Comparison of ENCODE assay signal across 25 cellular contexts in the genomic region with DNA sequence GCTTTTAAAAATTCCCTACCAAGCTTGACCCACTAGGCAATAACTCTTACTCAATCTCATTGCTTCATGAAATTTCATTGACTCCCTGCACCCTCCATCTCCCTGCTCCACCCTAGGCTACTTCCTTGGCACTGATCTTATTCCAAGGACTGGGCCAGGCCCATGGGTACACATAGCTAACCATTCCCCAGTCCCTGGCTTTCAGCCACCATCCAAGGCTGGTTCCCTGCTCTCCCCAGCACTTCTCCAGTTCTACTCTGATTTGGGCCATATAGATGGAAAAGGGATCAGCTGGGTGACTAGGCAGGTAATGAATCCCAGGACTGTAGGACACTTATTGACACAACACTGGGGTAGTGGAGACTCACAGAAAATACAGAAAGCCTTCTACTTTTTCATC.
"Had no signal": no experiment of that assay in that cellular context is flagged by ENCODE, and none has a peak within 500 bp of the region (broad histone marks: within the 10 kb centered on the region; RNA-seq: fewer than 3 reads in every experiment).

No MANE protein-coding gene starts in this region.

- H3K36me3 Mint-ChIP-seq: activated naive CD4-positive, alpha-beta T cell treated with anti-CD3 and anti-CD28 coated beads, Interleukin-2, amount 50 U/mL, for 72 hours; naive B cell had no signal

- DNase-seq: activated CD4-positive, alpha-beta T cell treated with anti-CD3 and anti-CD28 coated beads, Interleukin-2, amount 10 ng/mL, durations not matched to agents 24 days and 14 days; activated CD4-positive, CD25-positive, alpha-beta regulatory T cell treated with anti-CD3 and anti-CD28 coated beads, Interleukin-2, amount 50 U/mL, for 72 hours; activated CD8-positive, alpha-beta T cell treated with anti-CD3 and anti-CD28 coated beads for 36 hours; activated naive CD4-positive, alpha-beta T cell; activated T-cell treated with anti-CD3 and anti-CD28 coated beads, Interleukin-2, amount 50 U/mL, for 4 hours; effector memory CD4-positive, alpha-beta T cell; foreskin fibroblast; head of caudate nucleus; hypothalamus; left ventricle myocardium superior; mammary epithelial cell; naive B cell; nucleus accumbens; pancreas; retina; SK-N-SH; stimulated activated naive CD4-positive, alpha-beta T cell; SW 1271; tibial artery had no signal

- H3K9me3 ChIP-seq: pancreas, prostate gland, SK-N-SH, suprapubic skin, tibial artery had no signal

- H3K4me2 ChIP-seq: SK-N-SH had no signal

- H3K4me1 ChIP-seq: pancreas, prostate gland, suprapubic skin, tibial artery had no signal

- H3K9ac ChIP-seq: SK-N-SH had no signal

- H3K4me1 Mint-ChIP-seq: activated CD4-positive, alpha-beta T cell treated with anti-CD3 and anti-CD28 coated beads, Interleukin-2, amount 10 ng/mL, durations not matched to agents 24 days and 14 days; naive B cell; neural crest cell had no signal

- H3K27ac Mint-ChIP-seq: activated CD4-positive, alpha-beta T cell treated with anti-CD3 and anti-CD28 coated beads, Interleukin-2, amount 10 ng/mL, durations not matched to agents 24 days and 14 days; activated naive CD4-positive, alpha-beta T cell treated with anti-CD3 and anti-CD28 coated beads, Interleukin-2, amount 50 U/mL, for 72 hours had no signal

- H3K4me3 Mint-ChIP-seq: activated CD4-positive, alpha-beta T cell treated with anti-CD3 and anti-CD28 coated beads, Interleukin-2, amount 10 ng/mL, durations not matched to agents 24 days and 14 days; activated CD8-positive, alpha-beta T cell treated with anti-CD3 and anti-CD28 coated beads for 36 hours; activated T-cell treated with anti-CD3 and anti-CD28 coated beads, Interleukin-2, amount 50 U/mL, for 4 hours; neural crest cell had no signal

- H3K9me3 Mint-ChIP-seq: activated CD4-positive, alpha-beta T cell treated with anti-CD3 and anti-CD28 coated beads, Interleukin-2, amount 10 ng/mL, durations not matched to agents 24 days and 14 days; neural crest cell had no signal

- H3K4me3 ChIP-seq: pancreas, prostate gland, skin epidermis, suprapubic skin, tibial artery had no signal

- H3K27ac ChIP-seq: pancreas, prostate gland, skin epidermis, suprapubic skin, tibial artery had no signal

- ATAC-seq: activated CD8-positive, alpha-beta T cell treated with anti-CD3 and anti-CD28 coated beads for 36 hours; activated naive CD4-positive, alpha-beta T cell treated with anti-CD3 and anti-CD28 coated beads, Interleukin-2, amount 50 U/mL, for 72 hours; activated T-cell treated with anti-CD3 and anti-CD28 coated beads, Interleukin-2, amount 50 U/mL, for 4 hours; left ventricle myocardium superior; pancreas; sciatic nerve had no signal

- H3K36me3 ChIP-seq: pancreas, prostate gland, suprapubic skin, tibial artery had no signal

- H3K27me3 ChIP-seq: pancreas, suprapubic skin, tibial artery had no signal
